In genomic region chr1:16612332-16613172, GRCh38 we compare ENCODE assay signal across 8 cellular contexts.
A peak's percentile ranks its signal among the peaks of the same experiment; 100 is the strongest.
DNase-seq lines count a peak whose midpoint lies in the region; ATAC-seq and TF ChIP-seq lines count a peak whose summit lies in the region.

No MANE protein-coding gene starts in this region.

- peak overlapping the region; percentile 61 for H3K4me3 ChIP-seq in skeletal muscle cell (ENCODE audit: low read depth, low read length)

- no peak for TF ChIP-seq CTCF in RWPE1 (conservative IDR thresholded peaks at IDR 0.05; ENCODE audit: low read depth)

- POLR2A ChIA-PET in RWPE1 (lab: Yijun Ruan, JAX; ENCODE audit: low non-redundant PET), result no interaction called here

- peak overlapping the region; percentile 77 for H3K27ac ChIP-seq in RWPE1

- CTCF ChIA-PET in RWPE1 (lab: Yijun Ruan, JAX), result interaction anchor here (0.7 to 0.9 kb wide), 2 partner anchors 172 to 781 kb away, joined by 3 to 4 read pairs; partner anchors contain the start of gene NECAP2

- peak; percentile 93 for DNase-seq in EL
- DNase-seq in HS-5 (ENCODE audit: low read depth), result peak; percentile 82
- peak; percentile 71 for DNase-seq in RWPE1 (ENCODE audit: low spot score)
- peak; percentile 90 for DNase-seq in cerebellar cortex (ENCODE audit: low spot score)
- DNase-seq in iPS-NIHi7 (ENCODE audit: extremely low spot score), result peak; percentile 76
- DNase-seq in skeletal muscle cell (ENCODE audit: low read depth), result peak; percentile 77
- no peak for DNase-seq in NK-92 (lab: John Stamatoyannopoulos, UW; ENCODE audit: unreplicated experiment)

- no peak for ATAC-seq in GM21786 (IDR thresholded peaks at IDR 0.05; ENCODE audit: unreplicated experiment)
